ENCODE assay signal across 14 cellular contexts in genomic region chr1:227774051-227774720, GRCh38. TPM values are rescaled to one million over a fixed set of nuclear protein-coding genes. Genes with fewer than 3 reads are reported as not detected.
DNase-seq lines count a peak whose midpoint lies in the region; ATAC-seq and TF ChIP-seq lines count a peak whose summit lies in the region.
"Had no signal": no experiment of that assay in that cellular context is flagged by ENCODE, and none has a peak within 500 bp of the region (broad histone marks: within the 10 kb centered on the region; RNA-seq: fewer than 3 reads in every experiment).

No MANE protein-coding gene starts in this region.

- ATAC-seq in natural killer cell: peak; percentile 65 to 79 (median 72)

- no peaks in the 10 kb centered on the region for H3K9me3 Mint-ChIP-seq in activated T-helper 1 cell treated with anti-CD3 and anti-CD28 coated beads, Interleukin-12 subunit alpha, Interleukin-12 subunit beta, Interleukin-2, Interleukin-4 antibody, amounts not matched to agents 30 ng/mL and 10 ng/mL and 1 ng/mL, durations not matched to agents 14 hours and 24 hours and 36 hours
- H3K9me3 Mint-ChIP-seq in natural killer cell: no peaks in the 10 kb centered on the region
- H3K9me3 Mint-ChIP-seq: activated naive CD4-positive, alpha-beta T cell treated with anti-CD3 and anti-CD28 coated beads, Interleukin-2, amount 50 U/mL, for 24 hours; neural crest cell had no signal

- TF ChIP-seq CTCF in natural killer cell (IDR thresholded peaks at IDR 0.05): no peak

- H3K36me3 Mint-ChIP-seq in activated T-helper 1 cell treated with anti-CD3 and anti-CD28 coated beads, Interleukin-12 subunit alpha, Interleukin-12 subunit beta, Interleukin-2, Interleukin-4 antibody, amounts not matched to agents 30 ng/mL and 10 ng/mL and 1 ng/mL, durations not matched to agents 14 hours and 24 hours and 36 hours (ENCODE audit: low read depth): peaks cover 22% of the 10 kb centered on the region
- H3K36me3 Mint-ChIP-seq in natural killer cell: no peaks in the 10 kb centered on the region

- DNase-seq in DMS153 treated with DMSO at 0.1 percent for 48 hours (lab: John Stamatoyannopoulos, UW; ENCODE audit: unreplicated experiment): peak; percentile 48
- no peak for DNase-seq in DMS153 (lab: John Stamatoyannopoulos, UW)
- DNase-seq in Jurkat, Clone E6-1 (ENCODE audit: low read depth, low spot score): peak; percentile 93
- DNase-seq in activated T-helper 1 cell treated with anti-CD3 and anti-CD28 coated beads, Interleukin-12 subunit alpha, Interleukin-12 subunit beta, Interleukin-2, Interleukin-4 antibody, amounts not matched to agents 30 ng/mL and 10 ng/mL and 1 ng/mL, durations not matched to agents 14 hours and 24 hours and 36 hours (ENCODE audit: low spot score): peak; percentile 41
- peak; percentile 36 for DNase-seq in natural killer cell
- no peak for DNase-seq in NCI-H1048 (lab: John Stamatoyannopoulos, UW)
- no peak for DNase-seq in DMS79 treated with DMSO at 0.1 percent for 48 hours (lab: John Stamatoyannopoulos, UW)
- DNase-seq in HK-2 (ENCODE audit: unreplicated experiment): no peak
- DNase-seq: erythroblast, head of caudate nucleus had no signal

- H3K27ac Mint-ChIP-seq in activated T-helper 1 cell treated with anti-CD3 and anti-CD28 coated beads, Interleukin-12 subunit alpha, Interleukin-12 subunit beta, Interleukin-2, Interleukin-4 antibody, amounts not matched to agents 30 ng/mL and 10 ng/mL and 1 ng/mL, durations not matched to agents 14 hours and 24 hours and 36 hours: peak overlapping the region; percentile 30
- H3K27ac Mint-ChIP-seq in natural killer cell: peak overlapping the region; percentile 19 to 76
- H3K27ac Mint-ChIP-seq: activated naive CD4-positive, alpha-beta T cell treated with anti-CD3 and anti-CD28 coated beads, Interleukin-2, amount 50 U/mL, for 24 hours had no signal

- no peak overlapping the region for H3K4me3 ChIP-seq in Jurkat, Clone E6-1 (ENCODE audit: low read length)
- H3K4me3 ChIP-seq: right lobe of liver had no signal

- intact Hi-C loops in activated T-helper 1 cell treated with anti-CD3 and anti-CD28 coated beads, Interleukin-12 subunit alpha, Interleukin-12 subunit beta, Interleukin-2, Interleukin-4 antibody, amounts not matched to agents 30 ng/mL and 10 ng/mL and 1 ng/mL, durations not matched to agents 14 hours and 24 hours and 36 hours (cut with micrococcal nuclease): no loop called here
- intact Hi-C loops in natural killer cell (cut with micrococcal nuclease): loop anchor here (1.0 kb wide), 1 partner anchor 8 kb away; no protein-coding TSS in a partner anchor

- peak overlapping the region; percentile 35 for H3K4me3 Mint-ChIP-seq in activated T-helper 1 cell treated with anti-CD3 and anti-CD28 coated beads, Interleukin-12 subunit alpha, Interleukin-12 subunit beta, Interleukin-2, Interleukin-4 antibody, amounts not matched to agents 30 ng/mL and 10 ng/mL and 1 ng/mL, durations not matched to agents 14 hours and 24 hours and 36 hours
- peak overlapping the region; percentile 38 for H3K4me3 Mint-ChIP-seq in natural killer cell
- H3K4me3 Mint-ChIP-seq: activated naive CD4-positive, alpha-beta T cell treated with anti-CD3 and anti-CD28 coated beads, Interleukin-2, amount 50 U/mL, for 24 hours; neural crest cell had no signal

- H3K27me3 Mint-ChIP-seq in activated T-helper 1 cell treated with anti-CD3 and anti-CD28 coated beads, Interleukin-12 subunit alpha, Interleukin-12 subunit beta, Interleukin-2, Interleukin-4 antibody, amounts not matched to agents 30 ng/mL and 10 ng/mL and 1 ng/mL, durations not matched to agents 14 hours and 24 hours and 36 hours (ENCODE audit: insufficient read depth): no peaks in the 10 kb centered on the region
- peaks cover 0 to 10% of the 10 kb centered on the region in 2 donors for H3K27me3 Mint-ChIP-seq in natural killer cell (ENCODE audit: low read depth in 2 of 2)
- H3K27me3 Mint-ChIP-seq: activated naive CD4-positive, alpha-beta T cell treated with anti-CD3 and anti-CD28 coated beads, Interleukin-2, amount 50 U/mL, for 24 hours had no signal

- H3K4me1 Mint-ChIP-seq in activated T-helper 1 cell treated with anti-CD3 and anti-CD28 coated beads, Interleukin-12 subunit alpha, Interleukin-12 subunit beta, Interleukin-2, Interleukin-4 antibody, amounts not matched to agents 30 ng/mL and 10 ng/mL and 1 ng/mL, durations not matched to agents 14 hours and 24 hours and 36 hours (ENCODE audit: low read depth): peaks cover 24% of the 10 kb centered on the region
- H3K4me1 Mint-ChIP-seq in natural killer cell: peaks cover 46 to 48% of the 10 kb centered on the region in 2 donors

RNA-seq across cellular contexts. Expression of gene SNAP47, which starts 39.0 kb away (rescaled TPM):
- polyA plus RNA-seq in Jurkat, Clone E6-1 (2012; ENCODE audit: insufficient read depth, insufficient read length): 32.1 TPM
- 32.2 and 33.7 TPM in 2 replicates for total RNA-seq in activated T-helper 1 cell treated with anti-CD3 and anti-CD28 coated beads, Interleukin-12 subunit alpha, Interleukin-12 subunit beta, Interleukin-2, Interleukin-4 antibody, amounts not matched to agents 30 ng/mL and 10 ng/mL and 1 ng/mL, durations not matched to agents 14 hours and 24 hours and 36 hours
- total RNA-seq in natural killer cell: 10 to 100 TPM; 19.0 to 24.2 (median 23.1) TPM

RNA-seq across cellular contexts. Expression of gene JMJD4, which starts 39.1 kb away (rescaled TPM):
- polyA plus RNA-seq in Jurkat, Clone E6-1 (2012; ENCODE audit: insufficient read depth, insufficient read length): 22.3 TPM
- 33.9 and 37.5 TPM in 2 replicates for total RNA-seq in activated T-helper 1 cell treated with anti-CD3 and anti-CD28 coated beads, Interleukin-12 subunit alpha, Interleukin-12 subunit beta, Interleukin-2, Interleukin-4 antibody, amounts not matched to agents 30 ng/mL and 10 ng/mL and 1 ng/mL, durations not matched to agents 14 hours and 24 hours and 36 hours
- total RNA-seq in natural killer cell: 10 to 100 TPM in 2 of 3 donors, 1 to 10 TPM in 1; 8.8 to 12.4 (median 12.3) TPM

RNA-seq across cellular contexts. Expression of gene PRSS38, which starts 41.3 kb away (rescaled TPM):
- not detected for polyA plus RNA-seq in Jurkat, Clone E6-1 (2012; ENCODE audit: insufficient read depth, insufficient read length)
- total RNA-seq in activated T-helper 1 cell treated with anti-CD3 and anti-CD28 coated beads, Interleukin-12 subunit alpha, Interleukin-12 subunit beta, Interleukin-2, Interleukin-4 antibody, amounts not matched to agents 30 ng/mL and 10 ng/mL and 1 ng/mL, durations not matched to agents 14 hours and 24 hours and 36 hours: not detected in 2 replicates
- not detected for total RNA-seq in natural killer cell
- total RNA-seq: neural crest cell, right lobe of liver, subcutaneous adipose tissue had no signal

Comparison
In these comparisons a context has a peak if more than half of its experiments do, and no peak if none do; other contexts are left out.
1. DNase-seq: peak in DMS153 treated with DMSO at 0.1 percent for 48 hours (single experiment), Jurkat, Clone E6-1 (single experiment), activated T-helper 1 cell treated with anti-CD3 and anti-CD28 coated beads, Interleukin-12 subunit alpha, Interleukin-12 subunit beta, Interleukin-2, Interleukin-4 antibody, amounts not matched to agents 30 ng/mL and 10 ng/mL and 1 ng/mL, durations not matched to agents 14 hours and 24 hours and 36 hours (single experiment) and natural killer cell (single experiment); none in DMS153 (single experiment), NCI-H1048 (single experiment), DMS79 treated with DMSO at 0.1 percent for 48 hours (single experiment) and HK-2 (single experiment).